ENCODE assay signal across 6 cellular contexts in genomic region chr19:49150944-49151243, GRCh38. TPM values are rescaled to one million over a fixed set of nuclear protein-coding genes. Genes with fewer than 3 reads are reported as not detected.
DNase-seq lines count a peak whose midpoint lies in the region; ATAC-seq, FAIRE-seq and TF ChIP-seq lines count a peak whose summit lies in the region.

No MANE protein-coding gene starts in this region.

- intact Hi-C loops in HepG2 (cut with micrococcal nuclease; ENCODE audit: unreplicated experiment): loop anchor here (10.0 kb wide), 1 partner anchor 54 kb away; no protein-coding TSS in a partner anchor

- no peak overlapping the region for H3K27ac Mint-ChIP-seq in T-helper 17 cell

- FAIRE-seq in HepG2 (lab: Jason Lieb, UNC): no peak

- POLR2A ChIA-PET in AG04449 (lab: Yijun Ruan, JAX) (interaction anchor here (0.6 kb wide), 1 partner anchor 26 kb away, joined by 5 read pairs; no protein-coding TSS in a partner anchor), HepG2 (lab: Yijun Ruan, JAX) (interaction anchor here (1.1 to 3.2 kb wide), 4 partner anchors 25 to 157 kb away, joined by 5 to 14 read pairs (median 8); partner anchors contain the start of genes GYS1, LIN7B and RUVBL2)

- peak overlapping the region; percentile 86 for H3K4me3 Mint-ChIP-seq in T-helper 17 cell

- H3K27me3 ChIP-seq in HepG2 (ENCODE audit: control insufficient read depth in 1 of 2, insufficient read depth in 2 of 2, low read length in 2 of 2): no peaks in the 10 kb centered on the region; a peak in 2 of 5 replicates

- CTCF ChIA-PET in AG04449 (lab: Yijun Ruan, JAX) (interaction anchor here (1.0 to 3.6 kb wide), 5 partner anchors 22 to 158 kb away, joined by 3 to 21 read pairs (median 3); partner anchors contain the start of genes GYS1, LIN7B and RUVBL2), HepG2 (lab: Yijun Ruan, JAX; ENCODE audit: low intra/inter-chr PET ratio, low total read pairs) (no interaction called here)

- 65% methylated on average over 16 of the region's 16 CpGs for WGBS in HepG2 (ENCODE audit: low lambda C conversion rate)

- TF ChIP-seq CTCF in AG04449 (IDR thresholded peaks at IDR 0.05; ENCODE audit: insufficient read depth, low read length, missing control alignments) (no peak), HepG2 (CRISPR knock-in tag; IDR thresholded peaks at IDR 0.05) (no peak)

- ATAC-seq in T-helper 17 cell (no peak), HepG2 (no peak), HG02763 (IDR thresholded peaks at IDR 0.05; ENCODE audit: unreplicated experiment) (no peak), GM18867 (IDR thresholded peaks at IDR 0.05; ENCODE audit: unreplicated experiment) (no peak), HG03442 (IDR thresholded peaks at IDR 0.05; ENCODE audit: unreplicated experiment) (no peak)

- H3K4me3 ChIP-seq in AG04449 (ENCODE audit: low read depth, low read length): peak overlapping the region; percentile 95
- peak overlapping the region in 2 of 3 experiments; percentile 53 to 86; a peak in 4 of 6 replicates for H3K4me3 ChIP-seq in HepG2 (replicated peaks in 1 of 3; ENCODE audit: insufficient read depth in 1 of 3, low read depth in 2 of 3, low read length in 3 of 3)

- TF ChIP-seq POLR2A in HepG2 (IDR thresholded peaks at IDR 0.05; ENCODE audit: insufficient read depth in 1 of 2, low read depth in 2 of 2, low read length in 2 of 2): no peak

- H3K27me3 Mint-ChIP-seq in T-helper 17 cell: peaks cover 67% of the 10 kb centered on the region

- peaks cover 12% of the 10 kb centered on the region for H3K36me3 Mint-ChIP-seq in T-helper 17 cell (ENCODE audit: low read depth)

- H3K4me1 Mint-ChIP-seq in T-helper 17 cell: peaks cover 29% of the 10 kb centered on the region

- TF ChIP-seq RAD21 in HepG2 (CRISPR knock-in tag; IDR thresholded peaks at IDR 0.05): no peak

- no peak overlapping the region for H3K9ac ChIP-seq in HepG2 (ENCODE audit: insufficient read depth, low read depth, low read length)

- no peaks in the 10 kb centered on the region for H4K20me1 ChIP-seq in HepG2 (ENCODE audit: insufficient read depth, low read length)

- H3K9me3 ChIP-seq in T-helper 17 cell (ENCODE audit: control insufficient read depth, low read length, poor library complexity, severe bottlenecking) (no peaks in the 10 kb centered on the region), HepG2 (ENCODE audit: low read length) (no peaks in the 10 kb centered on the region)

- H3K79me2 ChIP-seq in HepG2 (ENCODE audit: insufficient read depth, low read length): no peaks in the 10 kb centered on the region

- H3K36me3 ChIP-seq in HepG2 (replicated peaks in 1 of 2; ENCODE audit: control insufficient read depth in 1 of 2, insufficient read depth in 2 of 2, low read length in 2 of 2): no peaks in the 10 kb centered on the region

- TF ChIP-seq EP300 in HepG2 (IDR thresholded peaks at IDR 0.05; ENCODE audit: low read depth in 2 of 2, low read length in 2 of 2): no peak
- no peak for TF ChIP-seq EP300 in HepG2 (CRISPR knock-in tag; IDR thresholded peaks at IDR 0.05; ENCODE audit: borderline replicate concordance)

- peaks cover 64% of the 10 kb centered on the region for H3K4me1 ChIP-seq in HepG2 (ENCODE audit: insufficient read depth, low read length)

- peak overlapping the region; percentile 77 for H3K27ac ChIP-seq in HepG2 (ENCODE audit: extremely low read length, insufficient read depth, low read length)

- no TSS peak for BruUV-seq in HepG2 (replicated peaks; lab: Mats Ljungman, UMichigan)

- in situ Hi-C loops in HepG2 (cut with HindIII; ENCODE audit: extremely low pct_ligation_motif_present, low pct_unique_long_range_greater_than_20kb): loop anchor here (5.0 kb wide), 1 partner anchor 34 kb away; the partner anchor contains the start of genes C19orf73 and PPFIA3

- DNase-seq in AG04449 (ENCODE audit: low read depth, low spot score) (no peak), T-helper 17 cell (no peak), HepG2 (ENCODE audit: low spot score) (no peak)

- peak overlapping the region; percentile 94 for H3K4me2 ChIP-seq in HepG2 (ENCODE audit: low read depth, low read length)

- no peak overlapping the region for H2AFZ ChIP-seq in HepG2 (ENCODE audit: low read length)

RNA-seq across cellular contexts. Expression of gene HRC, which starts 4.3 kb away (rescaled TPM):
- total RNA-seq in T-helper 17 cell (not detected), HepG2 (2016; rRNA removed; fragmentation: Illumina TruSeq; extraction: Trizol) (1.5 and 3.6 TPM in 2 replicates)
- 0.18 and 0.20 TPM in 2 replicates for total RNA-seq in HepG2 (2016; cell fraction: cytosol; rRNA removed; fragmentation: Illumina TruSeq; extraction: Trizol; ENCODE audit: low read depth)
- total RNA-seq in HepG2 (2016; cell fraction: insoluble cytoplasmic fraction; rRNA removed; fragmentation: Illumina TruSeq; extraction: Trizol): 1.0 and 4.4 TPM in 2 replicates
- 0.24 and 0.46 TPM in 2 replicates for total RNA-seq in HepG2 (2016; cell fraction: membrane; rRNA removed; fragmentation: Illumina TruSeq; extraction: Trizol)
- 2.5 and 3.4 TPM in 2 replicates for total RNA-seq in HepG2 (2016; cell fraction: nucleus; rRNA removed; fragmentation: Illumina TruSeq; extraction: Trizol)
- 15.4 and 26.4 TPM in 2 replicates for polyA plus RNA-seq in HepG2 (2011; rRNA removed)
- polyA plus RNA-seq in HepG2 (2011; cell fraction: cytosol; rRNA removed): 13.5 and 21.9 TPM in 2 replicates
- 13.0 and 19.9 TPM in 2 replicates for polyA plus RNA-seq in HepG2 (2011; cell fraction: nucleus; rRNA removed)
- 17.7 and 25.6 TPM in 2 replicates for polyA plus RNA-seq in HepG2 (2012)
- 0.20 and 0.45 TPM in 2 replicates for polyA plus RNA-seq in HepG2 (2016; cell fraction: cytosol; fragmentation: Illumina TruSeq; extraction: Trizol; ENCODE audit: low read depth)
- polyA plus RNA-seq in HepG2 (2016; cell fraction: insoluble cytoplasmic fraction; fragmentation: Illumina TruSeq; extraction: Trizol; ENCODE audit: low read depth): 1.3 and 2.6 TPM in 2 replicates
- polyA plus RNA-seq in HepG2 (2016; cell fraction: membrane; fragmentation: Illumina TruSeq; extraction: Trizol; ENCODE audit: low read depth): 0.15 and 0.74 TPM in 2 replicates
- 7.3 and 9.2 TPM in 2 replicates for polyA plus RNA-seq in HepG2 (2016; cell fraction: nucleus; fragmentation: Illumina TruSeq; extraction: Trizol; ENCODE audit: insufficient read depth, low read depth)
- 0.28 and 5.1 TPM in 2 replicates for polyA minus RNA-seq in HepG2 (2011; rRNA and poly(A)+ RNA removed; ENCODE audit: low replicate concordance)
- 3.9 and 8.6 TPM in 2 replicates for polyA minus RNA-seq in HepG2 (2011; cell fraction: cytosol; rRNA and poly(A)+ RNA removed)
- polyA minus RNA-seq in HepG2 (2011; cell fraction: nucleus; rRNA and poly(A)+ RNA removed): 2.2 and 4.6 TPM in 2 replicates

RNA-seq across cellular contexts. Expression of gene TRPM4, which starts 6.7 kb away (rescaled TPM):
- total RNA-seq in T-helper 17 cell (under 1 TPM in 1 of 2 donors, not detected in 1; 0.25 TPM), HepG2 (2016; rRNA removed; fragmentation: Illumina TruSeq; extraction: Trizol) (1.7 and 1.9 TPM in 2 replicates)
- 0.91 and 1.1 TPM in 2 replicates for total RNA-seq in HepG2 (2016; cell fraction: cytosol; rRNA removed; fragmentation: Illumina TruSeq; extraction: Trizol; ENCODE audit: low read depth)
- 1.2 and 1.5 TPM in 2 replicates for total RNA-seq in HepG2 (2016; cell fraction: insoluble cytoplasmic fraction; rRNA removed; fragmentation: Illumina TruSeq; extraction: Trizol)
- total RNA-seq in HepG2 (2016; cell fraction: membrane; rRNA removed; fragmentation: Illumina TruSeq; extraction: Trizol): 1.2 and 1.6 TPM in 2 replicates
- total RNA-seq in HepG2 (2016; cell fraction: nucleus; rRNA removed; fragmentation: Illumina TruSeq; extraction: Trizol): 3.3 and 3.9 TPM in 2 replicates
- polyA plus RNA-seq in HepG2 (2011; rRNA removed): 4.3 and 6.3 TPM in 2 replicates
- polyA plus RNA-seq in HepG2 (2011; cell fraction: cytosol; rRNA removed): 3.2 and 3.5 TPM in 2 replicates
- polyA plus RNA-seq in HepG2 (2011; cell fraction: nucleus; rRNA removed): 27.5 and 33.2 TPM in 2 replicates
- 6.3 and 7.5 TPM in 2 replicates for polyA plus RNA-seq in HepG2 (2012)
- polyA plus RNA-seq in HepG2 (2016; cell fraction: cytosol; fragmentation: Illumina TruSeq; extraction: Trizol; ENCODE audit: low read depth): 0.50 and 0.69 TPM in 2 replicates
- 0.73 and 1.3 TPM in 2 replicates for polyA plus RNA-seq in HepG2 (2016; cell fraction: insoluble cytoplasmic fraction; fragmentation: Illumina TruSeq; extraction: Trizol; ENCODE audit: low read depth)
- polyA plus RNA-seq in HepG2 (2016; cell fraction: membrane; fragmentation: Illumina TruSeq; extraction: Trizol; ENCODE audit: low read depth): 1.1 TPM in 2 replicates
- 6.3 and 6.9 TPM in 2 replicates for polyA plus RNA-seq in HepG2 (2016; cell fraction: nucleus; fragmentation: Illumina TruSeq; extraction: Trizol; ENCODE audit: insufficient read depth, low read depth)
- 4.8 and 7.6 TPM in 2 replicates for polyA minus RNA-seq in HepG2 (2011; rRNA and poly(A)+ RNA removed; ENCODE audit: low replicate concordance)
- polyA minus RNA-seq in HepG2 (2011; cell fraction: cytosol; rRNA and poly(A)+ RNA removed): 1.8 and 3.2 TPM in 2 replicates
- polyA minus RNA-seq in HepG2 (2011; cell fraction: nucleus; rRNA and poly(A)+ RNA removed): 5.5 and 6.3 TPM in 2 replicates

RNA-seq across cellular contexts. Expression of gene PPFIA3, which starts 31.6 kb away (rescaled TPM):
- total RNA-seq in T-helper 17 cell (1 to 10 TPM; 2.6 to 3.9 TPM), HepG2 (2016; rRNA removed; fragmentation: Illumina TruSeq; extraction: Trizol) (6.3 and 8.6 TPM in 2 replicates)
- total RNA-seq in HepG2 (2016; cell fraction: cytosol; rRNA removed; fragmentation: Illumina TruSeq; extraction: Trizol; ENCODE audit: low read depth): 1.9 and 2.7 TPM in 2 replicates
- 6.5 and 8.9 TPM in 2 replicates for total RNA-seq in HepG2 (2016; cell fraction: insoluble cytoplasmic fraction; rRNA removed; fragmentation: Illumina TruSeq; extraction: Trizol)
- total RNA-seq in HepG2 (2016; cell fraction: membrane; rRNA removed; fragmentation: Illumina TruSeq; extraction: Trizol): 4.5 and 5.6 TPM in 2 replicates
- total RNA-seq in HepG2 (2016; cell fraction: nucleus; rRNA removed; fragmentation: Illumina TruSeq; extraction: Trizol): 8.1 and 9.0 TPM in 2 replicates
- polyA plus RNA-seq in HepG2 (2011; rRNA removed): 6.7 and 8.9 TPM in 2 replicates
- polyA plus RNA-seq in HepG2 (2011; cell fraction: cytosol; rRNA removed): 6.0 and 7.5 TPM in 2 replicates
- 37.0 and 50.3 TPM in 2 replicates for polyA plus RNA-seq in HepG2 (2011; cell fraction: nucleus; rRNA removed)
- 9.4 and 9.5 TPM in 2 replicates for polyA plus RNA-seq in HepG2 (2012)
- 1.9 and 2.8 TPM in 2 replicates for polyA plus RNA-seq in HepG2 (2016; cell fraction: cytosol; fragmentation: Illumina TruSeq; extraction: Trizol; ENCODE audit: low read depth)
- 6.2 and 6.5 TPM in 2 replicates for polyA plus RNA-seq in HepG2 (2016; cell fraction: insoluble cytoplasmic fraction; fragmentation: Illumina TruSeq; extraction: Trizol; ENCODE audit: low read depth)
- 3.3 and 4.2 TPM in 2 replicates for polyA plus RNA-seq in HepG2 (2016; cell fraction: membrane; fragmentation: Illumina TruSeq; extraction: Trizol; ENCODE audit: low read depth)
- polyA plus RNA-seq in HepG2 (2016; cell fraction: nucleus; fragmentation: Illumina TruSeq; extraction: Trizol; ENCODE audit: insufficient read depth, low read depth): 21.5 and 24.1 TPM in 2 replicates
- 8.5 and 15.8 TPM in 2 replicates for polyA minus RNA-seq in HepG2 (2011; rRNA and poly(A)+ RNA removed; ENCODE audit: low replicate concordance)
- polyA minus RNA-seq in HepG2 (2011; cell fraction: cytosol; rRNA and poly(A)+ RNA removed): 4.9 and 5.9 TPM in 2 replicates
- polyA minus RNA-seq in HepG2 (2011; cell fraction: nucleus; rRNA and poly(A)+ RNA removed): 13.8 and 16.6 TPM in 2 replicates

RNA-seq across cellular contexts. Expression of gene C19orf73, which starts 32.0 kb away (rescaled TPM):
- total RNA-seq in T-helper 17 cell (1 to 10 TPM; 3.6 to 3.9 TPM), HepG2 (2016; rRNA removed; fragmentation: Illumina TruSeq; extraction: Trizol) (0.80 and 1.4 TPM in 2 replicates)
- total RNA-seq in HepG2 (2016; cell fraction: cytosol; rRNA removed; fragmentation: Illumina TruSeq; extraction: Trizol; ENCODE audit: low read depth): 1.6 and 3.1 TPM in 2 replicates
- 1.6 and 1.9 TPM in 2 replicates for total RNA-seq in HepG2 (2016; cell fraction: insoluble cytoplasmic fraction; rRNA removed; fragmentation: Illumina TruSeq; extraction: Trizol)
- total RNA-seq in HepG2 (2016; cell fraction: membrane; rRNA removed; fragmentation: Illumina TruSeq; extraction: Trizol): 2.1 and 2.4 TPM in 2 replicates
- 0.59 and 0.94 TPM in 2 replicates for total RNA-seq in HepG2 (2016; cell fraction: nucleus; rRNA removed; fragmentation: Illumina TruSeq; extraction: Trizol)
- 1.5 and 3.0 TPM in 2 replicates for polyA plus RNA-seq in HepG2 (2011; rRNA removed)
- polyA plus RNA-seq in HepG2 (2011; cell fraction: cytosol; rRNA removed): 2.6 TPM in 2 replicates
- 3.8 and 4.8 TPM in 2 replicates for polyA plus RNA-seq in HepG2 (2011; cell fraction: nucleus; rRNA removed)
- polyA plus RNA-seq in HepG2 (2012): 1.1 and 1.9 TPM in 2 replicates
- polyA plus RNA-seq in HepG2 (2016; cell fraction: cytosol; fragmentation: Illumina TruSeq; extraction: Trizol; ENCODE audit: low read depth): 2.0 and 2.7 TPM in 2 replicates
- polyA plus RNA-seq in HepG2 (2016; cell fraction: insoluble cytoplasmic fraction; fragmentation: Illumina TruSeq; extraction: Trizol; ENCODE audit: low read depth): 1.6 and 2.2 TPM in 2 replicates
- 1.5 and 1.6 TPM in 2 replicates for polyA plus RNA-seq in HepG2 (2016; cell fraction: membrane; fragmentation: Illumina TruSeq; extraction: Trizol; ENCODE audit: low read depth)
- 0.74 TPM in 1 of 2 replicates, not detected in the other for polyA plus RNA-seq in HepG2 (2016; cell fraction: nucleus; fragmentation: Illumina TruSeq; extraction: Trizol; ENCODE audit: insufficient read depth, low read depth)
- 1.3 TPM in 2 replicates for polyA minus RNA-seq in HepG2 (2011; rRNA and poly(A)+ RNA removed; ENCODE audit: low replicate concordance)
- polyA minus RNA-seq in HepG2 (2011; cell fraction: cytosol; rRNA and poly(A)+ RNA removed): 0.89 and 1.2 TPM in 2 replicates
- 1.8 and 3.0 TPM in 2 replicates for polyA minus RNA-seq in HepG2 (2011; cell fraction: nucleus; rRNA and poly(A)+ RNA removed)

RNA-seq across cellular contexts. Expression of gene LIN7B, which starts 36.7 kb away (rescaled TPM):
- total RNA-seq in T-helper 17 cell (1 to 10 TPM; 4.7 to 5.2 TPM), HepG2 (2016; rRNA removed; fragmentation: Illumina TruSeq; extraction: Trizol) (3.5 and 5.3 TPM in 2 replicates)
- total RNA-seq in HepG2 (2016; cell fraction: cytosol; rRNA removed; fragmentation: Illumina TruSeq; extraction: Trizol; ENCODE audit: low read depth): 5.6 and 7.0 TPM in 2 replicates
- total RNA-seq in HepG2 (2016; cell fraction: insoluble cytoplasmic fraction; rRNA removed; fragmentation: Illumina TruSeq; extraction: Trizol): 2.9 and 5.2 TPM in 2 replicates
- 6.4 and 6.9 TPM in 2 replicates for total RNA-seq in HepG2 (2016; cell fraction: membrane; rRNA removed; fragmentation: Illumina TruSeq; extraction: Trizol)
- total RNA-seq in HepG2 (2016; cell fraction: nucleus; rRNA removed; fragmentation: Illumina TruSeq; extraction: Trizol): 3.4 and 4.1 TPM in 2 replicates
- polyA plus RNA-seq in HepG2 (2011; rRNA removed): 7.6 and 8.6 TPM in 2 replicates
- polyA plus RNA-seq in HepG2 (2011; cell fraction: cytosol; rRNA removed): 5.0 and 9.3 TPM in 2 replicates
- 15.9 and 17.9 TPM in 2 replicates for polyA plus RNA-seq in HepG2 (2011; cell fraction: nucleus; rRNA removed)
- polyA plus RNA-seq in HepG2 (2012): 3.9 and 4.2 TPM in 2 replicates
- polyA plus RNA-seq in HepG2 (2016; cell fraction: cytosol; fragmentation: Illumina TruSeq; extraction: Trizol; ENCODE audit: low read depth): 4.7 and 5.8 TPM in 2 replicates
- polyA plus RNA-seq in HepG2 (2016; cell fraction: insoluble cytoplasmic fraction; fragmentation: Illumina TruSeq; extraction: Trizol; ENCODE audit: low read depth): 3.3 and 3.7 TPM in 2 replicates
- polyA plus RNA-seq in HepG2 (2016; cell fraction: membrane; fragmentation: Illumina TruSeq; extraction: Trizol; ENCODE audit: low read depth): 2.7 and 6.8 TPM in 2 replicates
- 8.3 and 9.6 TPM in 2 replicates for polyA plus RNA-seq in HepG2 (2016; cell fraction: nucleus; fragmentation: Illumina TruSeq; extraction: Trizol; ENCODE audit: insufficient read depth, low read depth)
- polyA minus RNA-seq in HepG2 (2011; rRNA and poly(A)+ RNA removed; ENCODE audit: low replicate concordance): 3.8 and 4.0 TPM in 2 replicates
- 0.88 and 1.7 TPM in 2 replicates for polyA minus RNA-seq in HepG2 (2011; cell fraction: cytosol; rRNA and poly(A)+ RNA removed)
- polyA minus RNA-seq in HepG2 (2011; cell fraction: nucleus; rRNA and poly(A)+ RNA removed): 4.9 and 8.3 TPM in 2 replicates
